Comparison of ENCODE assay signal across 8 cellular contexts in the genomic region with DNA sequence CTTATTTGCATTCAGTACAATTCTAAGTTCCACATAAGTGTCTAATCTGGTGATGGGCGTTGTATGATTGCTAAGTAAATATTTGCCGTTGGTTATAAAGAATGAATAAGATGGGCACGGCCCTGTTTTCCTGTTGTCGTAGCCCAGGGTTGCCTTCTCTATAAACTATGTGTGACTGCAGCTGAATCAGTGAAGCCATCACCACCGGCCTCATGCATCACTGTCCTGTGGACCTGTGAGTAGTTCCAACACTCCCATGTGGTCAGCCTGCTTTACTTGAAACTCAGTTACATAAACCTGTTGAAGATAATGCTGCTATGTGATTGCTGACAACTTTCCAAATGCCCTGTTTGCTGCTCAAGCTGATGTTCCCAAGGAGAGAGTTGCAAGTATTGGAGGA. TPM values are rescaled to one million over a fixed set of nuclear protein-coding genes. Genes with fewer than 3 reads are reported as not detected.
DNase-seq lines count a peak whose midpoint lies in the region; ATAC-seq and TF ChIP-seq lines count a peak whose summit lies in the region.

No MANE protein-coding gene starts in this region.

- DNase-seq in EH (ENCODE audit: low read depth): peak; percentile 72
- DNase-seq in NCI-H69 (lab: John Stamatoyannopoulos, UW): peak; percentile 69
- peak; percentile 75 for DNase-seq in dedifferentiated amniotic fluid mesenchymal stem cell (ENCODE audit: extremely low spot score)
- DNase-seq in progenitor cell of endocrine pancreas (ENCODE audit: low spot score, unreplicated experiment): no peak
- DNase-seq in foreskin melanocyte: no peak

- peak overlapping the region; percentile 21 for H3K27ac Mint-ChIP-seq in progenitor cell of endocrine pancreas

- H3K36me3 Mint-ChIP-seq in progenitor cell of endocrine pancreas (ENCODE audit: insufficient read depth): no peaks in the 10 kb centered on the region

- no peaks in the 10 kb centered on the region for H3K27me3 Mint-ChIP-seq in progenitor cell of endocrine pancreas

- H3K4me1 Mint-ChIP-seq in progenitor cell of endocrine pancreas (ENCODE audit: low read depth): peaks cover 61% of the 10 kb centered on the region

- H3K4me3 Mint-ChIP-seq in progenitor cell of endocrine pancreas (ENCODE audit: low read depth): no peak overlapping the region

- ATAC-seq in HG03378 (IDR thresholded peaks at IDR 0.05; ENCODE audit: unreplicated experiment) (no peak), HG03354 (IDR thresholded peaks at IDR 0.05; ENCODE audit: poor library complexity, severe bottlenecking, unreplicated experiment) (no peak), HG02981 (IDR thresholded peaks at IDR 0.05; ENCODE audit: unreplicated experiment) (no peak)

- H3K9me3 Mint-ChIP-seq in progenitor cell of endocrine pancreas (ENCODE audit: low read depth): no peaks in the 10 kb centered on the region

- no peak for TF ChIP-seq CTCF in progenitor cell of endocrine pancreas (IDR thresholded peaks at IDR 0.05; ENCODE audit: unreplicated experiment)

RNA-seq across cellular contexts. Expression of gene KLF6, which starts 21.6 kb away (rescaled TPM):
- total RNA-seq in progenitor cell of endocrine pancreas: 95.5 and 109 TPM in 2 replicates

Comparison
In these comparisons a context has a peak if more than half of its experiments do, and no peak if none do; other contexts are left out.
1. DNase-seq: peak in EH (single experiment), NCI-H69 (single experiment) and dedifferentiated amniotic fluid mesenchymal stem cell (single experiment); none in progenitor cell of endocrine pancreas (single experiment) and foreskin melanocyte (single experiment).